12 cellular contexts compared by ENCODE assay signal in genomic region chr7:118186491-118186890, GRCh38. TPM values are rescaled to one million over a fixed set of nuclear protein-coding genes. Genes with fewer than 3 reads are reported as not detected.
DNase-seq lines count a peak whose midpoint lies in the region; ATAC-seq lines count a peak whose summit lies in the region.
"Had no signal": no experiment of that assay in that cellular context is flagged by ENCODE, and none has a peak within 500 bp of the region (broad histone marks: within the 10 kb centered on the region; RNA-seq: fewer than 3 reads in every experiment).

No MANE protein-coding gene starts in this region.

- H3K4me1 Mint-ChIP-seq in CD4-positive, alpha-beta memory T cell = peaks cover 30 to 55% (median 39%) of the 10 kb centered on the region in 4 donors
- peaks cover 25 to 34% (median 30%) of the 10 kb centered on the region in 3 donors for H3K4me1 Mint-ChIP-seq in IgD-negative memory B cell
- peaks cover 15% of the 10 kb centered on the region for H3K4me1 Mint-ChIP-seq in activated T-helper 17 cell treated with anti-CD3 and anti-CD28 coated beads, Interleukin-2, amount 50 U/mL, for 72 hours

- POLR2A ChIA-PET in CD4-positive, alpha-beta memory T cell (lab: Charles Lee; ENCODE audit: partially characterized antibody) = no interaction called here

- no peak for ATAC-seq in activated T-helper 17 cell treated with anti-CD3 and anti-CD28 coated beads, Interleukin-2, amount 50 U/mL, for 72 hours (replicated peaks)
- ATAC-seq in HG02610 (IDR thresholded peaks at IDR 0.05; ENCODE audit: unreplicated experiment) = no peak

- intact Hi-C loops in CD4-positive, alpha-beta memory T cell (cut with micrococcal nuclease) = no loop called here

- H3K27me3 ChIP-seq in CD4-positive, alpha-beta memory T cell (ENCODE audit: insufficient read depth, low read length) = no peaks in the 10 kb centered on the region
- H3K27me3 ChIP-seq: testis had no signal

- peaks cover 12 to 39% of the 10 kb centered on the region in 2 donors for H3K36me3 Mint-ChIP-seq in CD4-positive, alpha-beta memory T cell
- peaks cover 3% of the 10 kb centered on the region for H3K36me3 Mint-ChIP-seq in IgD-negative memory B cell
- peaks cover 72% of the 10 kb centered on the region for H3K36me3 Mint-ChIP-seq in activated T-helper 17 cell treated with anti-CD3 and anti-CD28 coated beads, Interleukin-2, amount 50 U/mL, for 72 hours (ENCODE audit: low read depth)

- peaks cover 16% of the 10 kb centered on the region for H3K36me3 ChIP-seq in CD4-positive, alpha-beta memory T cell (ENCODE audit: insufficient read depth, low read length)

- peaks cover 41% of the 10 kb centered on the region for H3K4me1 ChIP-seq in CD4-positive, alpha-beta memory T cell (ENCODE audit: insufficient read depth, low read length)

- peak overlapping the region in 2 of 7 donors; percentile 53 to 92 for H3K27ac Mint-ChIP-seq in CD4-positive, alpha-beta memory T cell
- H3K27ac Mint-ChIP-seq in IgD-negative memory B cell = peak overlapping the region; percentile 16 to 71 (median 28)
- peak overlapping the region; percentile 99 for H3K27ac Mint-ChIP-seq in activated T-helper 17 cell treated with anti-CD3 and anti-CD28 coated beads, Interleukin-2, amount 50 U/mL, for 72 hours

- H3K4me3 ChIP-seq in CD4-positive, alpha-beta memory T cell (ENCODE audit: low read length in 2 of 2) = no peak overlapping the region
- H3K4me3 ChIP-seq: testis had no signal

- peaks cover 0 to 4% (median 0%) of the 10 kb centered on the region in 8 donors for H3K9me3 Mint-ChIP-seq in CD4-positive, alpha-beta memory T cell
- peaks cover 0 to 2% (median 0%) of the 10 kb centered on the region in 3 donors for H3K9me3 Mint-ChIP-seq in IgD-negative memory B cell
- H3K9me3 Mint-ChIP-seq in activated T-helper 17 cell treated with anti-CD3 and anti-CD28 coated beads, Interleukin-2, amount 50 U/mL, for 72 hours = peaks cover 3% of the 10 kb centered on the region

- H3K4me3 Mint-ChIP-seq in CD4-positive, alpha-beta memory T cell = peak overlapping the region in 7 of 8 donors; percentile 56 to 100 (median 94)
- H3K4me3 Mint-ChIP-seq in IgD-negative memory B cell = peak overlapping the region in 2 of 4 donors; percentile 58 to 94
- H3K4me3 Mint-ChIP-seq in activated T-helper 17 cell treated with anti-CD3 and anti-CD28 coated beads, Interleukin-2, amount 50 U/mL, for 72 hours = peak overlapping the region; percentile 92

- DNase-seq in CD4-positive, alpha-beta memory T cell = no peak
- DNase-seq in myocyte (ENCODE audit: low read depth) (peak; percentile 13), DMS79 treated with DMSO at 0.1 percent for 48 hours (lab: John Stamatoyannopoulos, UW) (no peak), iPS-NIHi11 (ENCODE audit: low spot score) (no peak)
- DNase-seq: activated CD4-positive, alpha-beta T cell treated with anti-CD3 and anti-CD28 coated beads, Interleukin-2, amount 50 U/mL, for 48 hours; kidney glomerular epithelial cell; occipital lobe; stimulated activated CD4-positive, alpha-beta T cell treated with anti-CD3 and anti-CD28 coated beads, Interleukin-4, amount 100 ng/mL, for 1 hour; testis had no signal

- CTCF ChIA-PET in CD4-positive, alpha-beta memory T cell (lab: Charles Lee; ENCODE audit: partially characterized antibody) = interaction anchor here (1.3 kb wide), 1 partner anchor 10 kb away, joined by 7 read pairs; no protein-coding TSS in a partner anchor

- H3K27me3 Mint-ChIP-seq in CD4-positive, alpha-beta memory T cell = no peaks in the 10 kb centered on the region
- H3K27me3 Mint-ChIP-seq in IgD-negative memory B cell = no peaks in the 10 kb centered on the region
- no peaks in the 10 kb centered on the region for H3K27me3 Mint-ChIP-seq in activated T-helper 17 cell treated with anti-CD3 and anti-CD28 coated beads, Interleukin-2, amount 50 U/mL, for 72 hours

- H3K9me3 ChIP-seq in CD4-positive, alpha-beta memory T cell (ENCODE audit: control insufficient read depth in 1 of 2, low read length in 2 of 2) = no peaks in the 10 kb centered on the region
- H3K9me3 ChIP-seq: testis had no signal

- no peak overlapping the region for H3K27ac ChIP-seq in CD4-positive, alpha-beta memory T cell (ENCODE audit: low read depth, low read length)
- H3K27ac ChIP-seq: testis had no signal

RNA-seq across cellular contexts. Expression of gene LSM8, which starts 2.5 kb away (rescaled TPM):
- 10 to 100 TPM; 59.0 to 64.1 TPM for total RNA-seq in CD4-positive, alpha-beta memory T cell
- 10 to 100 TPM; 34.6 to 54.8 TPM for polyA plus RNA-seq in CD4-positive, alpha-beta memory T cell
- polyA plus RNA-seq in IgD-negative memory B cell = 49.0 TPM
- total RNA-seq in activated T-helper 17 cell treated with anti-CD3 and anti-CD28 coated beads, Interleukin-2, amount 50 U/mL, for 72 hours = 10 to 100 TPM; 35.0 to 37.5 TPM
- 37.1 and 47.5 TPM in 2 replicates for total RNA-seq in myocyte
- polyA plus RNA-seq in myocyte (2012) = 27.9 TPM

RNA-seq across cellular contexts. Expression of gene ANKRD7, which starts 38.0 kb away (rescaled TPM):
- not detected for total RNA-seq in CD4-positive, alpha-beta memory T cell
- polyA plus RNA-seq in CD4-positive, alpha-beta memory T cell = not detected
- polyA plus RNA-seq in IgD-negative memory B cell = not detected
- total RNA-seq in activated T-helper 17 cell treated with anti-CD3 and anti-CD28 coated beads, Interleukin-2, amount 50 U/mL, for 72 hours = under 1 TPM; 0.45 to 0.90 TPM
- total RNA-seq in myocyte = 2.8 and 3.4 TPM in 2 replicates
- polyA plus RNA-seq in myocyte (2012) = 1.3 TPM
